ENCODE assay signal across 18 cellular contexts in the genomic region with DNA sequence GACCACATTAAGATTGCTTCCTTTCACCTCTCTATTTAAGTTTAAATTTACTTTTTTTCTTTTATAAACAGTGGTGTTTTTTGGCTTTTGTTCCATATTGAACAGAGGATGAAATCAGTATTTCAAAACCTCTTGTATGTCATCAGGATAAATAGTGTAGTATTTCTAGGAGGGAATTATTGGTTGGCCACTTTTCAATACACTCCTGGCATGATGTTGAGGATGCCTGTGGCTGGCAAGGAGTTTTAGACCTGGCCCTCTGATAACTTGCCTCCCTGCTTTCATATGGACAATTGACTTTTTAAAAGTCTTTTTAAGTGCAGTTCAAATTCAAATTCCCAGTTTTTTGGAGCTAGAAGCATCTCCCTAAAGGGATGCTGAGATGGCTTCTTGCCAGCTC. TPM values are rescaled to one million over a fixed set of nuclear protein-coding genes. Genes with fewer than 3 reads are reported as not detected.
DNase-seq lines count a peak whose midpoint lies in the region; ATAC-seq and TF ChIP-seq lines count a peak whose summit lies in the region.
"Had no signal": no experiment of that assay in that cellular context is flagged by ENCODE, and none has a peak within 500 bp of the region (broad histone marks: within the 10 kb centered on the region; RNA-seq: fewer than 3 reads in every experiment).

No MANE protein-coding gene starts in this region.

- no peak overlapping the region for H3K27ac ChIP-seq in right lobe of liver
- H3K27ac ChIP-seq: BLaER1 treated with 17β-estradiol and CSF1 and Interleukin-3, amounts not matched to agents 10 nM and 100 nM; C4-2B had no signal

- H3K4me3 ChIP-seq in AG10803 (ENCODE audit: low read length) (no peak overlapping the region), fibroblast of the aortic adventitia (ENCODE audit: low read depth, low read length) (no peak overlapping the region), right lobe of liver (no peak overlapping the region)
- H3K4me3 ChIP-seq: BLaER1 treated with 17β-estradiol and CSF1 and Interleukin-3, amounts not matched to agents 10 nM and 100 nM had no signal

- no peaks in the 10 kb centered on the region for H3K36me3 ChIP-seq in right lobe of liver

- DNase-seq in NCI-H345 (lab: John Stamatoyannopoulos, UW) (peak; percentile 4), NCI-H345 treated with DMSO at 0.1 percent for 48 hours (lab: John Stamatoyannopoulos, UW; ENCODE audit: unreplicated experiment) (no peak), AG10803 (ENCODE audit: low read depth) (peak; percentile 18), fibroblast of the aortic adventitia (ENCODE audit: low read depth) (peak; percentile 45), right lobe of liver (peak in 1 of 3 donors; percentile 47), cerebellar nuclear complex (lab: John Stamatoyannopoulos, UW) (no peak)
- DNase-seq: 8988T; ACHN; AML-193; Caco-2; Calu3; CD4-positive, alpha-beta T cell; CD8-positive, alpha-beta T cell; DMS79 treated with DMSO at 0.1 percent for 48 hours; GF-D8 had no signal

- peaks cover 0 to 7% (median 0%) of the 10 kb centered on the region in 4 donors for H3K4me1 ChIP-seq in right lobe of liver
- H3K4me1 ChIP-seq: BLaER1 treated with 17β-estradiol and CSF1 and Interleukin-3, amounts not matched to agents 10 nM and 100 nM; Caco-2 had no signal

- TF ChIP-seq CTCF in AG10803 (conservative IDR thresholded peaks at IDR 0.05; ENCODE audit: low read length), result no peak
- no peak for TF ChIP-seq CTCF in fibroblast of the aortic adventitia (IDR thresholded peaks at IDR 0.05; ENCODE audit: insufficient read depth, low read length)
- no peak for TF ChIP-seq CTCF in right lobe of liver (IDR thresholded peaks at IDR 0.05)

- no peak for TF ChIP-seq POLR2A in right lobe of liver (IDR thresholded peaks at IDR 0.05)

- ATAC-seq in right lobe of liver (peak; percentile 71 to 98 (median 86)), HG03342 (IDR thresholded peaks at IDR 0.05; ENCODE audit: unreplicated experiment) (no peak)
- ATAC-seq: CD8-positive, alpha-beta T cell had no signal

- no peaks in the 10 kb centered on the region for H3K9me3 ChIP-seq in right lobe of liver
- H3K9me3 ChIP-seq: BLaER1 treated with 17β-estradiol and CSF1 and Interleukin-3, amounts not matched to agents 10 nM and 100 nM; Caco-2 had no signal

- intact Hi-C loops in right lobe of liver (cut with DNase I), result no loop called here

- H3K27me3 ChIP-seq in right lobe of liver, result no peaks in the 10 kb centered on the region
- H3K27me3 ChIP-seq: BLaER1 treated with 17β-estradiol and CSF1 and Interleukin-3, amounts not matched to agents 10 nM and 100 nM had no signal

RNA-seq across cellular contexts. Expression of a gene that starts 9.8 kb away (rescaled TPM):
- total RNA-seq in fibroblast of the aortic adventitia (ENCODE audit: low replicate concordance) (21.1 and 83.6 TPM in 2 replicates), right lobe of liver (1 to 10 TPM in 2 of 6 experiments, under 1 TPM in 4; 0.74 to 1.9 (median 0.96) TPM)

Comparison
In these comparisons a context has a peak if more than half of its experiments do, and no peak if none do; other contexts are left out.
1. DNase-seq: peak in NCI-H345 (single experiment), AG10803 (single experiment) and fibroblast of the aortic adventitia (single experiment); none in NCI-H345 treated with DMSO at 0.1 percent for 48 hours (single experiment) and cerebellar nuclear complex (0 of 2).